ENCODE assay signal across 8 cellular contexts in the genomic region with DNA sequence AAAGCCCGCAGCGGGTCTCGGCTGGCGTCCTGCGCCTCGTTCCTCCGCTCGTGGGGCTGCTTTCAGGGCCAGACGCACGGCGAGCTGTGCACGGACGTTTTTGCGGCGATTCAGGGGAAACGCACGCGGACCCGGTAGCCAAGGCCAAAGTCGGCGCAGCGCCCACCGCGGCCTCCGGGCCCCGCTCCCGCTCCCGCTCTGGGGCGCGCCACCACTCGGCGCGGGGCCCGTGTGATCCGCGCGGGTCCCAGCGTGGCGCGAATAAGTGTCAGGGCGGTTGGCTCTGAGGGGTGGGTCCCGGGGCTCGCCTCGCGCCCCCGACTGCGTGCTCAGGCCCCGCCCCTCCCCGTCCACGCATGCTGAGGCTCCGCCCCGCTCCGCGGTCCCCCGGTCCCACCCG. TPM values are rescaled to one million over a fixed set of nuclear protein-coding genes. Genes with fewer than 3 reads are reported as not detected.
DNase-seq lines count a peak whose midpoint lies in the region; ATAC-seq, FAIRE-seq and TF ChIP-seq lines count a peak whose summit lies in the region.

No MANE protein-coding gene starts in this region.

- no peaks in the 10 kb centered on the region for H3F3A ChIP-seq in GM23248 (ENCODE audit: insufficient read depth)

- H3K4me2 ChIP-seq in GM23248 (ENCODE audit: unreplicated experiment), result peak overlapping the region; percentile 69

- H3K79me2 ChIP-seq in GM23248 (ENCODE audit: insufficient read depth), result peaks cover 29% of the 10 kb centered on the region

- H3K27ac Mint-ChIP-seq in activated naive CD8-positive, alpha-beta T cell treated with anti-CD3 and anti-CD28 coated beads for 36 hours, result no peak overlapping the region

- peaks cover 5% of the 10 kb centered on the region; the same call in 1 of the 2 replicates for H3K4me1 ChIP-seq in GM23248 (ENCODE audit: insufficient read depth)
- H3K4me1 ChIP-seq in right lobe of liver, result peaks cover 0 to 7% (median 0%) of the 10 kb centered on the region in 4 donors
- H3K4me1 ChIP-seq in urinary bladder (ENCODE audit: insufficient read depth), result no peaks in the 10 kb centered on the region

- H3K9ac ChIP-seq in GM23248, result peak overlapping the region; percentile 67

- TF ChIP-seq POLR2A in right lobe of liver (IDR thresholded peaks at IDR 0.05) (no peak), GM12892 (IDR thresholded peaks at IDR 0.05; ENCODE audit: low read depth, low read length) (no peak)

- intact Hi-C loops in right lobe of liver (cut with DNase I), result loop anchor here in 1 of 2 donors (10.0 kb wide), 1 partner anchor 86 kb away; no protein-coding TSS in a partner anchor

- H3K36me3 ChIP-seq in GM23248 (ENCODE audit: low read depth) (no peaks in the 10 kb centered on the region), right lobe of liver (no peaks in the 10 kb centered on the region), urinary bladder (ENCODE audit: insufficient read depth) (no peaks in the 10 kb centered on the region)

- DNase-seq in AG10803 (ENCODE audit: low read depth) (no peak), GM23248 (no peak), right lobe of liver (peak in 1 of 3 donors; percentile 42), NCI-H345 (lab: John Stamatoyannopoulos, UW) (no peak), NCI-H2196 treated with DMSO at 0.1 percent for 48 hours (lab: John Stamatoyannopoulos, UW; ENCODE audit: unreplicated experiment) (no peak), GM12892 (ENCODE audit: insufficient read length) (no peak)
- DNase-seq in activated naive CD8-positive, alpha-beta T cell treated with anti-CD3 and anti-CD28 coated beads for 36 hours, result no peak

- 0 to 1% methylated on average over 15 to 37 of the region's 56 CpGs for WGBS in GM23248 (ENCODE audit: low coverage in 1 of 2, low lambda C conversion rate in 2 of 2, missing lambda C conversion rate in 2 of 2), 2 experiments
- WGBS in right lobe of liver (ENCODE audit: insufficient coverage, low coverage, low lambda C conversion rate, missing lambda C conversion rate), result 9% methylated on average over 10 of the region's 56 CpGs
- 1% methylated on average over 55 of the region's 56 CpGs for WGBS in urinary bladder

- H3K9me3 ChIP-seq in GM23248 (ENCODE audit: low read depth), result no peaks in the 10 kb centered on the region
- H3K9me3 ChIP-seq in right lobe of liver, result no peaks in the 10 kb centered on the region

- peak overlapping the region; percentile 47 for H3K4me3 Mint-ChIP-seq in activated naive CD8-positive, alpha-beta T cell treated with anti-CD3 and anti-CD28 coated beads for 36 hours

- H3K4me1 Mint-ChIP-seq in activated naive CD8-positive, alpha-beta T cell treated with anti-CD3 and anti-CD28 coated beads for 36 hours, result peaks cover 19% of the 10 kb centered on the region

- H3K27ac ChIP-seq in GM23248, result no peak overlapping the region
- H3K27ac ChIP-seq in right lobe of liver, result peak overlapping the region in 2 of 3 donors; percentile 31 to 55
- no peak overlapping the region for H3K27ac ChIP-seq in urinary bladder (ENCODE audit: low read depth)

- no peak for FAIRE-seq in GM12892 (lab: Jason Lieb, UNC)

- peak overlapping the region; percentile 62 for H2AFZ ChIP-seq in GM23248

- peaks cover 5% of the 10 kb centered on the region for H3K9me3 Mint-ChIP-seq in activated naive CD8-positive, alpha-beta T cell treated with anti-CD3 and anti-CD28 coated beads for 36 hours

- peak overlapping the region; percentile 57 for H3K4me3 ChIP-seq in AG10803 (ENCODE audit: low read length)
- peak overlapping the region; percentile 69 for H3K4me3 ChIP-seq in GM23248
- H3K4me3 ChIP-seq in right lobe of liver, result peak overlapping the region; percentile 49 to 86 (median 66)
- H3K4me3 ChIP-seq in urinary bladder (ENCODE audit: low read depth, low read length), result peak overlapping the region; percentile 84

- TF ChIP-seq CTCF in AG10803 (conservative IDR thresholded peaks at IDR 0.05; ENCODE audit: low read length), result no peak
- TF ChIP-seq CTCF in right lobe of liver (IDR thresholded peaks at IDR 0.05), result no peak

- H3K27me3 ChIP-seq in GM23248 (replicated peaks; ENCODE audit: insufficient read depth), result no peaks in the 10 kb centered on the region
- H3K27me3 ChIP-seq in right lobe of liver, result no peaks in the 10 kb centered on the region

- ATAC-seq in right lobe of liver, result no peak

- peaks cover 34% of the 10 kb centered on the region for H3K36me3 Mint-ChIP-seq in activated naive CD8-positive, alpha-beta T cell treated with anti-CD3 and anti-CD28 coated beads for 36 hours

- H3K9me2 ChIP-seq in GM23248 (ENCODE audit: insufficient read depth), result no peaks in the 10 kb centered on the region

- H4K20me1 ChIP-seq in GM23248 (ENCODE audit: insufficient read depth), result no peaks in the 10 kb centered on the region; the same call in 1 of the 2 replicates

- in situ Hi-C loops in GM23248 (cut with MboI), result no loop called here

- H3K27me3 Mint-ChIP-seq in activated naive CD8-positive, alpha-beta T cell treated with anti-CD3 and anti-CD28 coated beads for 36 hours, result no peaks in the 10 kb centered on the region

RNA-seq across cellular contexts. Expression of gene TBCD, which starts 0.7 kb away (rescaled TPM):
- total RNA-seq in GM23248 (2014; rRNA removed; shearing (Covaris generic)), result 19.3 and 26.8 TPM in 2 replicates
- polyA plus RNA-seq in GM23248 (2016; fragmentation: Nextera tagmentation; extraction: Ambion mirVana) (31.1 and 33.8 TPM in 2 replicates), urinary bladder (77.6 TPM)
- total RNA-seq in activated naive CD8-positive, alpha-beta T cell treated with anti-CD3 and anti-CD28 coated beads for 36 hours, result 10 to 100 TPM; 74.5 to 76.9 TPM
- total RNA-seq in right lobe of liver (10 to 100 TPM; 28.0 to 55.7 (median 41.3) TPM), urinary bladder (57.9 TPM)
- 40.0 TPM for polyA plus RNA-seq in GM12892 (2012; ENCODE audit: missing spikeins)

RNA-seq across cellular contexts. Expression of gene FN3K, which starts 15.8 kb away (rescaled TPM):
- total RNA-seq in GM23248 (2014; rRNA removed; shearing (Covaris generic)), result 0.11 TPM in 1 of 2 replicates, not detected in the other
- polyA plus RNA-seq in GM23248 (2016; fragmentation: Nextera tagmentation; extraction: Ambion mirVana) (1.0 TPM in 2 replicates), urinary bladder (13.4 TPM)
- 1 to 10 TPM; 2.4 to 2.5 TPM for total RNA-seq in activated naive CD8-positive, alpha-beta T cell treated with anti-CD3 and anti-CD28 coated beads for 36 hours
- total RNA-seq in right lobe of liver (10 to 100 TPM; 29.6 to 61.6 (median 45.5) TPM), urinary bladder (3.4 TPM)
- 0.21 TPM for polyA plus RNA-seq in GM12892 (2012; ENCODE audit: missing spikeins)

RNA-seq across cellular contexts. Expression of gene FN3KRP, which starts 34.7 kb away (rescaled TPM):
- total RNA-seq in GM23248 (2014; rRNA removed; shearing (Covaris generic)), result 31.4 and 33.8 TPM in 2 replicates
- 45.2 and 46.3 TPM in 2 replicates for polyA plus RNA-seq in GM23248 (2016; fragmentation: Nextera tagmentation; extraction: Ambion mirVana)
- 10 to 100 TPM; 33.6 to 34.1 TPM for total RNA-seq in activated naive CD8-positive, alpha-beta T cell treated with anti-CD3 and anti-CD28 coated beads for 36 hours
- total RNA-seq in right lobe of liver, result 10 to 100 TPM in 4 of 6 experiments, 1 to 10 TPM in 2; 7.6 to 24.8 (median 14.3) TPM
- 19.4 TPM for total RNA-seq in urinary bladder
- polyA plus RNA-seq in urinary bladder, result 40.9 TPM
- polyA plus RNA-seq in GM12892 (2012; ENCODE audit: missing spikeins), result 31.9 TPM

RNA-seq across cellular contexts. Expression of gene RAB40B, which starts 52.7 kb away (rescaled TPM):
- 11.4 and 23.7 TPM in 2 replicates for total RNA-seq in GM23248 (2014; rRNA removed; shearing (Covaris generic))
- polyA plus RNA-seq in GM23248 (2016; fragmentation: Nextera tagmentation; extraction: Ambion mirVana) (23.8 and 24.7 TPM in 2 replicates), urinary bladder (25.7 TPM)
- 1 to 10 TPM; 2.1 to 3.1 TPM for total RNA-seq in activated naive CD8-positive, alpha-beta T cell treated with anti-CD3 and anti-CD28 coated beads for 36 hours
- total RNA-seq in right lobe of liver (10 to 100 TPM in 3 of 6 experiments, 1 to 10 TPM in 3; 3.7 to 12.5 (median 9.3) TPM), urinary bladder (9.8 TPM)
- 1.4 TPM for polyA plus RNA-seq in GM12892 (2012; ENCODE audit: missing spikeins)

Comparison
In these comparisons a context has a peak if more than half of its experiments do, and no peak if none do; other contexts are left out.
1. H3K27ac ChIP-seq: peak in right lobe of liver (2 of 3); none in GM23248 (single experiment) and urinary bladder (single experiment).
2. Peak in every context shown above with its lines, with median percentiles within 50 percentile points of each other: H3K4me3 ChIP-seq.